Comparison of ENCODE assay signal across 27 cellular contexts in genomic region chr17:18027280-18027679, GRCh38. TPM values are rescaled to one million over a fixed set of nuclear protein-coding genes. Genes with fewer than 3 reads are reported as not detected.
DNase-seq lines count a peak whose midpoint lies in the region; ATAC-seq and TF ChIP-seq lines count a peak whose summit lies in the region.
"Had no signal": no experiment of that assay in that cellular context is flagged by ENCODE, and none has a peak within 500 bp of the region (broad histone marks: within the 10 kb centered on the region; RNA-seq: fewer than 3 reads in every experiment).

No MANE protein-coding gene starts in this region.

- H3K9ac ChIP-seq in MM.1S (ENCODE audit: low read length), result no peak overlapping the region

- CTCF ChIA-PET in naive thymus-derived CD4-positive, alpha-beta T cell (lab: Charles Lee), result interaction anchor here (1.6 kb wide), 1 partner anchor 177 kb away, joined by 3 read pairs; no protein-coding TSS in a partner anchor

- H3K27me3 Mint-ChIP-seq in naive thymus-derived CD4-positive, alpha-beta T cell, result no peaks in the 10 kb centered on the region
- H3K27me3 Mint-ChIP-seq: activated T-cell treated with anti-CD3 and anti-CD28 coated beads, Interleukin-2, amount 50 U/mL, for 24 hours; brain; CD8-positive, alpha-beta memory T cell had no signal

- H2AFZ ChIP-seq in MM.1S (ENCODE audit: low read length), result no peak overlapping the region

- peaks cover 13% of the 10 kb centered on the region for H3K79me2 ChIP-seq in MM.1S (ENCODE audit: low read length)

- H3K4me1 Mint-ChIP-seq in naive thymus-derived CD4-positive, alpha-beta T cell, result peaks cover under 1 to 20% (median 4%) of the 10 kb centered on the region in 7 donors

- intact Hi-C loops in Right ventricle myocardium inferior (cut with DNase I), result no loop called here
- intact Hi-C loops in cardiac septum (cut with DNase I), result no loop called here
- intact Hi-C loops in left ventricle myocardium superior (cut with micrococcal nuclease), result no loop called here
- intact Hi-C loops in naive thymus-derived CD4-positive, alpha-beta T cell (cut with micrococcal nuclease), result no loop called here

- peaks cover 0 to 29% (median 3%) of the 10 kb centered on the region in 5 donors for H3K36me3 Mint-ChIP-seq in naive thymus-derived CD4-positive, alpha-beta T cell

- H3F3A ChIP-seq in MM.1S (ENCODE audit: insufficient read depth, low read length), result no peaks in the 10 kb centered on the region

- no peaks in the 10 kb centered on the region for H3K9me3 Mint-ChIP-seq in naive thymus-derived CD4-positive, alpha-beta T cell
- H3K9me3 Mint-ChIP-seq: activated T-cell treated with anti-CD3 and anti-CD28 coated beads, Interleukin-2, amount 50 U/mL, for 24 hours; brain; CD8-positive, alpha-beta memory T cell; nephron progenitor cell; T-helper 1 cell treated with Interleukin-12 subunit alpha and Interleukin-12 subunit beta and Interleukin-4 antibody, amounts not matched to agents 30 μg/mL and 1 μg/mL, for 36 hours had no signal

- no peak for TF ChIP-seq CTCF in MM.1S (IDR thresholded peaks at IDR 0.05; ENCODE audit: low read length)

- H3K9me2 ChIP-seq in MM.1S (replicated peaks; ENCODE audit: insufficient read depth, low read length), result no peaks in the 10 kb centered on the region

- H3K9me3 ChIP-seq in MM.1S (replicated peaks; ENCODE audit: insufficient read depth, low read length), result no peaks in the 10 kb centered on the region
- no peaks in the 10 kb centered on the region for H3K9me3 ChIP-seq in naive thymus-derived CD4-positive, alpha-beta T cell (ENCODE audit: control insufficient read depth in 2 of 3, low read length in 3 of 3)
- H3K9me3 ChIP-seq: esophagus muscularis mucosa, gastroesophageal sphincter, mucosa of descending colon, transverse colon had no signal

- POLR2A ChIA-PET in naive thymus-derived CD4-positive, alpha-beta T cell (lab: Charles Lee), result no interaction called here

- no peaks in the 10 kb centered on the region for H3K4me1 ChIP-seq in MM.1S (ENCODE audit: low read length)
- peaks cover 0 to 13% of the 10 kb centered on the region in 2 donors for H3K4me1 ChIP-seq in naive thymus-derived CD4-positive, alpha-beta T cell (ENCODE audit: control insufficient read depth in 2 of 2, insufficient read depth in 2 of 2, low read length in 2 of 2)
- H3K4me1 ChIP-seq: gastroesophageal sphincter, transverse colon had no signal

- no peak overlapping the region for H3K4me3 ChIP-seq in MM.1S (ENCODE audit: low read length)
- no peak overlapping the region for H3K4me3 ChIP-seq in naive thymus-derived CD4-positive, alpha-beta T cell (ENCODE audit: low read length)
- H3K4me3 ChIP-seq: esophagus muscularis mucosa, gastroesophageal sphincter, mucosa of descending colon, SK-N-MC, transverse colon had no signal

- no peak overlapping the region for H3K4me3 Mint-ChIP-seq in naive thymus-derived CD4-positive, alpha-beta T cell
- H3K4me3 Mint-ChIP-seq: activated T-cell treated with anti-CD3 and anti-CD28 coated beads, Interleukin-2, amount 50 U/mL, for 24 hours; brain; CD8-positive, alpha-beta memory T cell; nephron progenitor cell; T-helper 1 cell treated with Interleukin-12 subunit alpha and Interleukin-12 subunit beta and Interleukin-4 antibody, amounts not matched to agents 30 μg/mL and 1 μg/mL, for 36 hours had no signal

- no peak overlapping the region for H3K4me2 ChIP-seq in MM.1S (ENCODE audit: low read depth, low read length)

- H4K20me1 ChIP-seq in MM.1S (ENCODE audit: insufficient read depth, low read length), result no peaks in the 10 kb centered on the region

- no peaks in the 10 kb centered on the region for H3K27me3 ChIP-seq in MM.1S (replicated peaks; ENCODE audit: insufficient read depth, low read length)
- H3K27me3 ChIP-seq in naive thymus-derived CD4-positive, alpha-beta T cell (ENCODE audit: control insufficient read depth in 2 of 2, insufficient read depth in 2 of 2, low read length in 2 of 2), result no peaks in the 10 kb centered on the region
- H3K27me3 ChIP-seq: esophagus muscularis mucosa, gastroesophageal sphincter, transverse colon had no signal

- peak; percentile 47 for ATAC-seq in Right ventricle myocardium inferior
- peak; percentile 70 for ATAC-seq in left ventricle myocardium superior
- ATAC-seq in naive thymus-derived CD4-positive, alpha-beta T cell, result no peak
- ATAC-seq: gastroesophageal sphincter, mucosa of descending colon, Panc1 had no signal

- no peak for DNase-seq in Right ventricle myocardium inferior (ENCODE audit: missing footprints)
- no peak for DNase-seq in cardiac septum (ENCODE audit: low spot score)
- DNase-seq in SHP77 (lab: John Stamatoyannopoulos, UW), result peak; percentile 75 to 85
- peak; percentile 52 for DNase-seq in left ventricle myocardium superior
- no peak for DNase-seq in MM.1S
- DNase-seq in naive thymus-derived CD4-positive, alpha-beta T cell, result no peak
- no peak for DNase-seq in HK-2 (ENCODE audit: unreplicated experiment)
- DNase-seq in NOMO-1 treated with dmso at 0.1 percent for 144 hours (lab: John Stamatoyannopoulos, UW; ENCODE audit: unreplicated experiment), result no peak
- DNase-seq: activated CD8-positive, alpha-beta memory T cell treated with anti-CD3 and anti-CD28 coated beads for 24 hours; activated T-cell treated with anti-CD3 and anti-CD28 coated beads, Interleukin-2, amount 50 U/mL, for 24 hours; AML-193; CD8-positive, alpha-beta memory T cell; effector CD8-positive, alpha-beta T cell; GDM1; Kasumi-1; mucosa of descending colon; NCI-H1048; NCI-H446; nephron progenitor cell; transverse colon had no signal

- no peak overlapping the region for H3K27ac Mint-ChIP-seq in naive thymus-derived CD4-positive, alpha-beta T cell
- H3K27ac Mint-ChIP-seq: activated T-cell treated with anti-CD3 and anti-CD28 coated beads, Interleukin-2, amount 50 U/mL, for 24 hours; T-helper 1 cell treated with Interleukin-12 subunit alpha and Interleukin-12 subunit beta and Interleukin-4 antibody, amounts not matched to agents 30 μg/mL and 1 μg/mL, for 36 hours had no signal

- H3K36me3 ChIP-seq in MM.1S (replicated peaks; ENCODE audit: insufficient read depth, low read length), result no peaks in the 10 kb centered on the region
- H3K36me3 ChIP-seq in naive thymus-derived CD4-positive, alpha-beta T cell (ENCODE audit: control insufficient read depth in 2 of 3, insufficient read depth in 3 of 3, low read length in 3 of 3), result peaks cover 0 to 39% (median 5%) of the 10 kb centered on the region in 3 experiments

- H3K27ac ChIP-seq in MM.1S (ENCODE audit: low read length), result no peak overlapping the region
- H3K27ac ChIP-seq in naive thymus-derived CD4-positive, alpha-beta T cell (ENCODE audit: low read depth, low read length), result no peak overlapping the region
- H3K27ac ChIP-seq: esophagus muscularis mucosa, gastroesophageal sphincter, SK-N-MC, transverse colon had no signal

RNA-seq across cellular contexts. Expression of gene ATPAF2, which starts 11.7 kb away (rescaled TPM):
- total RNA-seq in Right ventricle myocardium inferior, result 34.9 TPM
- total RNA-seq in cardiac septum, result 31.5 TPM
- 37.0 TPM for total RNA-seq in left ventricle myocardium superior
- total RNA-seq in naive thymus-derived CD4-positive, alpha-beta T cell, result 10 to 100 TPM; 26.3 to 36.7 (median 32.5) TPM
- polyA plus RNA-seq in naive thymus-derived CD4-positive, alpha-beta T cell, result 10 to 100 TPM; 16.3 TPM

RNA-seq across cellular contexts. Expression of gene GID4, which starts 11.9 kb away (rescaled TPM):
- total RNA-seq in Right ventricle myocardium inferior (20.1 TPM), cardiac septum (17.9 TPM), left ventricle myocardium superior (23.5 TPM)
- 10 to 100 TPM in 2 of 5 experiments, 1 to 10 TPM in 3; 6.0 to 11.4 (median 10.0) TPM for total RNA-seq in naive thymus-derived CD4-positive, alpha-beta T cell
- polyA plus RNA-seq in naive thymus-derived CD4-positive, alpha-beta T cell, result 1 to 10 TPM; 5.9 to 7.0 TPM

RNA-seq across cellular contexts. Expression of gene DRC3, which starts 54.6 kb away (rescaled TPM):
- 1.6 TPM for total RNA-seq in Right ventricle myocardium inferior
- total RNA-seq in cardiac septum, result 1.9 TPM
- total RNA-seq in left ventricle myocardium superior, result 1.5 TPM
- total RNA-seq in naive thymus-derived CD4-positive, alpha-beta T cell, result 1 to 10 TPM in 1 of 5 experiments, under 1 TPM in 1, not detected in 3; 1.00 to 2.4 TPM
- under 1 TPM in 1 of 2 donors, not detected in 1; 0.50 TPM for polyA plus RNA-seq in naive thymus-derived CD4-positive, alpha-beta T cell
- total RNA-seq: H4 had no signal
- polyA plus RNA-seq: CD8-positive, alpha-beta memory T cell had no signal

RNA-seq across cellular contexts. Expression of gene TOM1L2, which starts 55.1 kb away (rescaled TPM):
- 246 TPM for total RNA-seq in Right ventricle myocardium inferior
- total RNA-seq in cardiac septum, result 261 TPM
- total RNA-seq in left ventricle myocardium superior, result 287 TPM
- 10 to 100 TPM; 35.1 to 84.1 (median 63.4) TPM for total RNA-seq in naive thymus-derived CD4-positive, alpha-beta T cell
- polyA plus RNA-seq in naive thymus-derived CD4-positive, alpha-beta T cell, result 10 to 100 TPM in 1 of 2 donors, 1 to 10 TPM in 1; 6.9 to 16.9 TPM

Comparison
In these comparisons a context has a peak if more than half of its experiments do, and no peak if none do; other contexts are left out.
1. DNase-seq: peak in SHP77 (2 of 2) and left ventricle myocardium superior (single experiment); none in Right ventricle myocardium inferior (single experiment), cardiac septum (single experiment), MM.1S (single experiment), naive thymus-derived CD4-positive, alpha-beta T cell (0 of 9), HK-2 (single experiment) and NOMO-1 treated with dmso at 0.1 percent for 144 hours (single experiment).